ENCODE assay signal across 36 cellular contexts in the genomic region with DNA sequence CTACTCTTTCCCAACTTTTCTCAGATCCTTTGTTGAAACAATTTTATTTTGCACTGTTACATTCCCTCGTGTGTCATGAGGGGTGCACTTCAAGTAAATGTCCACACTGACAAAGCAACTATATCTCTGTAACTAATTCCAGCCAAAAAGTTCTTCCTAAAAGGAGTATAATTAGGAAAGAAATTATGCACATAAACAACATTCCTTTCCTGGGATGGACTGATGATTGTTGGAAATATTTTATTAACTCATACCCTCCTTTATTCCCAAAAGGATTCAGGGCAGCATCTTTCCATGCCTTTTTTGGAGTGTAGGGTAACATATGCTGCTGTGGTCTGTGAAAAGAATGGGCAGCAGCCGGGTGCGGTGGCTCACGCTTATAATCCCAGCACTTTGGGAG.
DNase-seq lines count a peak whose midpoint lies in the region; ATAC-seq, FAIRE-seq and TF ChIP-seq lines count a peak whose summit lies in the region.
"Had no signal": no experiment of that assay in that cellular context is flagged by ENCODE, and none has a peak within 500 bp of the region (broad histone marks: within the 10 kb centered on the region; RNA-seq: fewer than 3 reads in every experiment).

No MANE protein-coding gene starts in this region.

- H3K27me3 ChIP-seq in Peyer's patch (no peaks in the 10 kb centered on the region), right lobe of liver (no peaks in the 10 kb centered on the region), sigmoid colon (no peaks in the 10 kb centered on the region), pancreas (no peaks in the 10 kb centered on the region), esophagus muscularis mucosa (no peaks in the 10 kb centered on the region)
- H3K27me3 ChIP-seq: BE2C, body of pancreas, gastroesophageal sphincter, testis, vagina had no signal

- FAIRE-seq in pancreas (lab: Jason Lieb, UNC): no peak
- FAIRE-seq: GM12878, GM19239, HTR-8/SVneo had no signal

- H3K36me3 ChIP-seq in Peyer's patch (no peaks in the 10 kb centered on the region), right lobe of liver (no peaks in the 10 kb centered on the region), sigmoid colon (no peaks in the 10 kb centered on the region), pancreas (no peaks in the 10 kb centered on the region), esophagus muscularis mucosa (no peaks in the 10 kb centered on the region)
- H3K36me3 ChIP-seq: BE2C, gastroesophageal sphincter, vagina had no signal

- H3K9me3 ChIP-seq in Peyer's patch (no peaks in the 10 kb centered on the region), right lobe of liver (no peaks in the 10 kb centered on the region), sigmoid colon (no peaks in the 10 kb centered on the region), pancreas (no peaks in the 10 kb centered on the region), esophagus muscularis mucosa (no peaks in the 10 kb centered on the region)
- H3K9me3 ChIP-seq: BE2C, body of pancreas, gastroesophageal sphincter, mucosa of descending colon, psoas muscle, testis, vagina had no signal

- in situ Hi-C loops in KBM-7 (cut with MboI; ENCODE audit: low pct_unique_long_range_greater_than_20kb, low sequenced_read_pairs): no loop called here

- intact Hi-C loops in right lobe of liver (cut with DNase I): no loop called here
- intact Hi-C loops in sigmoid colon (cut with DNase I): no loop called here
- intact Hi-C loops in pancreas (cut with DNase I): no loop called here
- intact Hi-C loops in esophagus muscularis mucosa (cut with DNase I): loop anchor here (5.0 kb wide), 1 partner anchor 157 kb away; no protein-coding TSS in a partner anchor
- intact Hi-C loops in sciatic nerve (cut with DNase I): no loop called here

- H3K4me1 ChIP-seq in Peyer's patch: peaks cover 0 to 9% (median 0%) of the 10 kb centered on the region in 4 donors
- H3K4me1 ChIP-seq in right lobe of liver: peaks cover 0 to 19% (median 5%) of the 10 kb centered on the region in 4 donors
- H3K4me1 ChIP-seq in sigmoid colon: peaks cover 0 to 35% (median 21%) of the 10 kb centered on the region in 4 donors
- H3K4me1 ChIP-seq in pancreas: no peaks in the 10 kb centered on the region
- peaks cover 7 to 34% (median 28%) of the 10 kb centered on the region in 4 donors for H3K4me1 ChIP-seq in esophagus muscularis mucosa
- H3K4me1 ChIP-seq: BE2C, psoas muscle, testis, vagina had no signal

- H3K27ac ChIP-seq in Peyer's patch (peak overlapping the region in 3 of 4 donors; percentile 9 to 87 (median 73)), right lobe of liver (peak overlapping the region in 2 of 3 donors; percentile 60 to 67), sigmoid colon (peak overlapping the region; percentile 21 to 64 (median 38)), pancreas (no peak overlapping the region), esophagus muscularis mucosa (replicated peaks in 1 of 4) (peak overlapping the region in 2 of 4 donors; percentile 29 to 37)
- H3K27ac ChIP-seq: body of pancreas, psoas muscle, testis, vagina had no signal

- TF ChIP-seq CTCF in Peyer's patch (IDR thresholded peaks at IDR 0.05): no peak
- TF ChIP-seq CTCF in right lobe of liver (IDR thresholded peaks at IDR 0.05): no peak
- no peak for TF ChIP-seq CTCF in sigmoid colon (IDR thresholded peaks at IDR 0.05)
- TF ChIP-seq CTCF in pancreas (IDR thresholded peaks at IDR 0.05): no peak
- TF ChIP-seq CTCF in esophagus muscularis mucosa (IDR thresholded peaks at IDR 0.05): no peak

- TF ChIP-seq EP300 in sigmoid colon (IDR thresholded peaks at IDR 0.05): no peak
- no peak for TF ChIP-seq EP300 in esophagus muscularis mucosa (IDR thresholded peaks at IDR 0.05)

- TF ChIP-seq POLR2A in Peyer's patch (IDR thresholded peaks at IDR 0.05) (no peak), right lobe of liver (IDR thresholded peaks at IDR 0.05) (no peak), sigmoid colon (IDR thresholded peaks at IDR 0.05) (no peak), esophagus muscularis mucosa (IDR thresholded peaks at IDR 0.05; ENCODE audit: low read depth) (no peak)

- DNase-seq in AG20443 (ENCODE audit: low spot score) (peak; percentile 61), Peyer's patch (no peak), right lobe of liver (no peak), sigmoid colon (no peak), KBM-7 (no peak), pancreas (no peak), esophagus muscularis mucosa (ENCODE audit: extremely low spot score) (no peak), sciatic nerve (ENCODE audit: low spot score) (no peak)
- DNase-seq: activated CD4-positive, alpha-beta memory T cell treated with anti-CD3 and anti-CD28 coated beads, Interleukin-2, amount 10 ng/mL, durations not matched to agents 7 days and 5 days; activated CD8-positive, alpha-beta memory T cell treated with anti-CD3 and anti-CD28 coated beads, Interleukin-2, amount 50 U/mL, for 4 hours; activated naive CD4-positive, alpha-beta T cell; BE2C; body of pancreas; CD8-positive, alpha-beta T cell; DMS 273 treated with DMSO at 0.1 percent for 48 hours; EL; H7; hypothalamus; KG1; left cardiac atrium; NCI-H2081; NCI-H526; psoas muscle; SHP77; stimulated activated CD4-positive, alpha-beta T cell treated with anti-CD3 and anti-CD28 coated beads, Interleukin-1b, Interleukin-23, amount 100 ng/mL, for 48 hours; stimulated activated naive CD4-positive, alpha-beta T cell treated with Interleukin-2 at 50 U/mL for 16 hours; testis had no signal

- H3K4me3 ChIP-seq in Peyer's patch (no peak overlapping the region), right lobe of liver (no peak overlapping the region), sigmoid colon (no peak overlapping the region), pancreas (no peak overlapping the region), esophagus muscularis mucosa (no peak overlapping the region)
- H3K4me3 ChIP-seq: body of pancreas, gastroesophageal sphincter, GM12878, lung, mucosa of descending colon, psoas muscle, skin epidermis, testis, vagina had no signal

- WGBS in right lobe of liver (ENCODE audit: insufficient coverage, low coverage, low lambda C conversion rate, missing lambda C conversion rate): 62% methylated on average over 1 of the region's 4 CpGs
- WGBS in sigmoid colon, 2 donors: 79 to 85% methylated on average over 4 of the region's 4 CpGs
- WGBS in pancreas, 2 donors: 84 to 95% methylated on average over 4 of the region's 4 CpGs
- 87% methylated on average over 4 of the region's 4 CpGs for WGBS in esophagus muscularis mucosa

- ATAC-seq in right lobe of liver (no peak), pancreas (no peak), sciatic nerve (no peak)
- ATAC-seq: body of pancreas; CD8-positive, alpha-beta T cell; left cardiac atrium; Panc1; psoas muscle had no signal

Comparison
In these comparisons a context has a peak if more than half of its experiments do, and no peak if none do; other contexts are left out.
1. H3K27ac ChIP-seq: peak in Peyer's patch (3 of 4), right lobe of liver (2 of 3) and sigmoid colon (4 of 4); none in pancreas (0 of 4).